ENCODE assay signal across 5 cellular contexts in genomic region chr10:84698989-84699388, GRCh38.
"Had no signal": no experiment of that assay in that cellular context is flagged by ENCODE, and none has a peak within 500 bp of the region (broad histone marks: within the 10 kb centered on the region; RNA-seq: fewer than 3 reads in every experiment).

No MANE protein-coding gene starts in this region.

- H3K27ac ChIP-seq: HL-60 had no signal

- H3K36me3 Mint-ChIP-seq: IgD-negative memory B cell had no signal

- DNase-seq: IMR-90, KBM-7 had no signal

- H3K4me1 Mint-ChIP-seq: IgD-negative memory B cell had no signal

- H3K4me3 Mint-ChIP-seq: IgD-negative memory B cell had no signal

- H3K27ac Mint-ChIP-seq: IgD-negative memory B cell had no signal

- H3K4me3 ChIP-seq: K562 had no signal
